ENCODE assay signal across 1 cellular context in the genomic region with DNA sequence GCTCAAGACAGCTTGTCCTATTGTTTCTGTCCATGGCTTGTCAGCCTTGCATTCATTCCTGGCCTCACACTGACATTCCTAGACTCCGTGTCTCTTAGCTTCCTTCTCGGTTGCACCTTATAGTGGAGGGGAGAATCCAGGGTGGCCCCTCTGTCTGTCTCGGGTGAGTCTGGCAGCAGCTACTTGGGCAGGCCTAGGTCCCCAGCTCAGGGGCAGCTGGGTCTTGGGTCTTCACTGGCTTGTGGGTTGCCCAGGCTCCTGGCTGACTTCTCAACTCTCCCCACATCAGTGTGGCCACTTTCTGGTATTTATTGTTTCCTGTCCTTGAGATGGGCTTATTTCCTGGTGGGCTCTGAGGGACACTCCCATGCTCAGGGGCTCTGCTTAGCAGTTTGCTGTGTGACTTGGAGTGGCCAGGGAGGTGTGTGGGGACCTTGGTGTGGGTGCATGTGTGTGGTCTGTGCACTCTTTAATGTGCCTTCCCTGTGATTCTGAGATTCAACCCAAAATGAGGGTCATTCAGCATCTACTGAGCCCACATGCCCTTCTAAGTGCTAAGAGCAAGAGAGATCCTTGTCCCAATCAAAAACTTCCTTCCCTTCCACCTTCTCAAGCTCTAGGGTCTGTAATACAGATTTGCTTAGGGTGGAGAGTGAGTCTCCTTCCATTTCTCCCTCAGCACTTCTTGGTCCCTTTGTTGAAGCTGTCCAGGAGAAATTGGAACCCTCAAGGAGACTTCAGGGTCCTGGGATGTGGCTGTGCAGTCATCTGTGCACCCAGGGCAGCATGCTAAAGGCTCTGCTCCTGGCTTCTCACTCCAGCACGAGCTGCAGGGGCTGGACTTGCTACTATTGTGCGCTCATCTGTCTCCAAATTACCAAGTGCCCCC.
TF ChIP-seq lines count a peak whose summit lies in the region.

No MANE protein-coding gene starts in this region.

TF ChIP-seq in IMR-90, 13 proteins besides CTCF, POLR2A, EP300 and RAD21:
- TF ChIP-seq CEBPB (IDR thresholded peaks at IDR 0.05; ENCODE audit: low read depth, low read length), result no peak
- TF ChIP-seq BHLHE40 (IDR thresholded peaks at IDR 0.05; ENCODE audit: low read depth, low read length), result no peak
- TF ChIP-seq, protein P1, sequence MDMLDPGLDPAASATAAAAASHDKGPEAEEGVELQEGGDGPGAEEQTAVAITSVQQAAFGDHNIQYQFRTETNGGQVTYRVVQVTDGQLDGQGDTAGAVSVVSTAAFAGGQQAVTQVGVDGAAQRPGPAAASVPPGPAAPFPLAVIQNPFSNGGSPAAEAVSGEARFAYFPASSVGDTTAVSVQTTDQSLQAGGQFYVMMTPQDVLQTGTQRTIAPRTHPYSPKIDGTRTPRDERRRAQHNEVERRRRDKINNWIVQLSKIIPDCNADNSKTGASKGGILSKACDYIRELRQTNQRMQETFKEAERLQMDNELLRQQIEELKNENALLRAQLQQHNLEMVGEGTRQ (IDR thresholded peaks at IDR 0.05; ENCODE audit: low read depth, low read length), result no peak
- TF ChIP-seq RCOR1 (IDR thresholded peaks at IDR 0.05; ENCODE audit: insufficient replicate concordance, low read length), result no peak
